8 cellular contexts compared by ENCODE assay signal in genomic region chr1:40315239-40315794, GRCh38. TPM values are rescaled to one million over a fixed set of nuclear protein-coding genes. Genes with fewer than 3 reads are reported as not detected.
DNase-seq lines count a peak whose midpoint lies in the region; ATAC-seq and TF ChIP-seq lines count a peak whose summit lies in the region.

No MANE protein-coding gene starts in this region.

- ATAC-seq in HG02763 (IDR thresholded peaks at IDR 0.05; ENCODE audit: unreplicated experiment) (peak; percentile 49), left colon (peak; percentile 77)

- H3K27ac Mint-ChIP-seq in activated CD4-positive, alpha-beta T cell treated with anti-CD3 and anti-CD28 coated beads, Interleukin-2, amount 10 ng/mL, durations not matched to agents 24 days and 14 days: peak overlapping the region; percentile 41

- H3K36me3 ChIP-seq in colonic mucosa: no peaks in the 10 kb centered on the region

- peak overlapping the region; percentile 80 for H3K4me3 Mint-ChIP-seq in activated CD4-positive, alpha-beta T cell treated with anti-CD3 and anti-CD28 coated beads, Interleukin-2, amount 10 ng/mL, durations not matched to agents 24 days and 14 days

- peaks cover 4% of the 10 kb centered on the region for H3K36me3 Mint-ChIP-seq in activated CD4-positive, alpha-beta T cell treated with anti-CD3 and anti-CD28 coated beads, Interleukin-2, amount 10 ng/mL, durations not matched to agents 24 days and 14 days (ENCODE audit: low read depth)

- intact Hi-C loops in activated CD4-positive, alpha-beta T cell treated with anti-CD3 and anti-CD28 coated beads, Interleukin-2, amount 10 ng/mL, durations not matched to agents 24 days and 14 days (cut with micrococcal nuclease): loop anchor here (1.0 to 2.0 kb wide), 5 partner anchors 23 to 162 kb away; partner anchors contain the start of genes RLF and ZMPSTE24
- intact Hi-C loops in colonic mucosa (cut with DNase I) (no loop called here), left colon (cut with DNase I, micrococcal nuclease) (no loop called here)

- peaks cover 47% of the 10 kb centered on the region for H3K4me1 Mint-ChIP-seq in activated CD4-positive, alpha-beta T cell treated with anti-CD3 and anti-CD28 coated beads, Interleukin-2, amount 10 ng/mL, durations not matched to agents 24 days and 14 days

- peak overlapping the region; percentile 21 to 32 for H3K9ac ChIP-seq in colonic mucosa (ENCODE audit: low read depth in 2 of 2, low read length in 2 of 2)

- H3K9me3 Mint-ChIP-seq in activated CD4-positive, alpha-beta T cell treated with anti-CD3 and anti-CD28 coated beads, Interleukin-2, amount 10 ng/mL, durations not matched to agents 24 days and 14 days: no peaks in the 10 kb centered on the region

- peaks cover 24% of the 10 kb centered on the region for H3K27me3 Mint-ChIP-seq in activated CD4-positive, alpha-beta T cell treated with anti-CD3 and anti-CD28 coated beads, Interleukin-2, amount 10 ng/mL, durations not matched to agents 24 days and 14 days

- H3K9me3 ChIP-seq in colonic mucosa: no peaks in the 10 kb centered on the region

- H3K4me3 ChIP-seq in colonic mucosa: peak overlapping the region; percentile 43

- H3K4me1 ChIP-seq in colonic mucosa: peaks cover 19% of the 10 kb centered on the region

- peaks cover 31% of the 10 kb centered on the region for H3K27me3 ChIP-seq in colonic mucosa

- H3K27ac ChIP-seq in colonic mucosa: no peak overlapping the region

- DNase-seq in ELR (ENCODE audit: low read depth) (peak; percentile 86), NCI-H226 (peak; percentile 27), colonic mucosa (peak; percentile 84), left colon (peak; percentile 73 to 82), NCI-H187 (lab: John Stamatoyannopoulos, UW) (no peak)
- peak; percentile 95 for DNase-seq in activated CD4-positive, alpha-beta T cell treated with anti-CD3 and anti-CD28 coated beads, Interleukin-2, amount 10 ng/mL, durations not matched to agents 24 days and 14 days
- DNase-seq in stimulated activated CD4-positive, alpha-beta T cell treated with anti-CD3 and anti-CD28 coated beads, Interleukin-15, amount 100 ng/mL, for 48 hours (ENCODE audit: low read depth in 2 of 2): peak; percentile 79 to 83

- TF ChIP-seq CTCF in colonic mucosa (IDR thresholded peaks at IDR 0.05): peak; percentile 96

RNA-seq across cellular contexts. Expression of gene COL9A2, which starts 1.8 kb away (rescaled TPM):
- 14.5 and 14.6 TPM in 2 replicates for total RNA-seq in activated CD4-positive, alpha-beta T cell treated with anti-CD3 and anti-CD28 coated beads, Interleukin-2, amount 10 ng/mL, durations not matched to agents 24 days and 14 days
- total RNA-seq in colonic mucosa (1 to 10 TPM; 4.0 to 6.5 TPM), left colon (1 to 10 TPM; 3.7 to 5.7 TPM)

RNA-seq across cellular contexts. Expression of gene ZMPSTE24, which starts 57.3 kb away (rescaled TPM):
- total RNA-seq in activated CD4-positive, alpha-beta T cell treated with anti-CD3 and anti-CD28 coated beads, Interleukin-2, amount 10 ng/mL, durations not matched to agents 24 days and 14 days: 50.4 and 50.8 TPM in 2 replicates
- total RNA-seq in colonic mucosa (10 to 100 TPM; 49.7 to 62.8 TPM), left colon (10 to 100 TPM; 47.7 to 55.2 TPM)

RNA-seq across cellular contexts. Expression of gene SMAP2, which starts 58.2 kb away (rescaled TPM):
- total RNA-seq in activated CD4-positive, alpha-beta T cell treated with anti-CD3 and anti-CD28 coated beads, Interleukin-2, amount 10 ng/mL, durations not matched to agents 24 days and 14 days: 156 and 157 TPM in 2 replicates
- total RNA-seq in colonic mucosa (10 to 100 TPM; 25.9 to 31.5 TPM), left colon (10 to 100 TPM; 23.9 to 27.2 TPM)

Comparison
In these comparisons a context has a peak if more than half of its experiments do, and no peak if none do; other contexts are left out.
1. DNase-seq: peak in ELR (single experiment), NCI-H226 (single experiment), activated CD4-positive, alpha-beta T cell treated with anti-CD3 and anti-CD28 coated beads, Interleukin-2, amount 10 ng/mL, durations not matched to agents 24 days and 14 days (single experiment), colonic mucosa (single experiment), left colon (2 of 2) and stimulated activated CD4-positive, alpha-beta T cell treated with anti-CD3 and anti-CD28 coated beads, Interleukin-15, amount 100 ng/mL, for 48 hours (2 of 2); none in NCI-H187 (0 of 2).